ENCODE assay signal across 34 cellular contexts in genomic region chr1:205948886-205949285, GRCh38. TPM values are rescaled to one million over a fixed set of nuclear protein-coding genes. Genes with fewer than 3 reads are reported as not detected.
"Had no signal": no experiment of that assay in that cellular context is flagged by ENCODE, and none has a peak within 500 bp of the region (broad histone marks: within the 10 kb centered on the region; RNA-seq: fewer than 3 reads in every experiment).

No MANE protein-coding gene starts in this region.

- ATAC-seq: activated CD8-positive, alpha-beta T cell treated with anti-CD3 and anti-CD28 coated beads for 36 hours; activated naive CD4-positive, alpha-beta T cell treated with anti-CD3 and anti-CD28 coated beads, Interleukin-2, amount 50 U/mL, for 72 hours; activated T-cell treated with anti-CD3 and anti-CD28 coated beads, Interleukin-2, amount 50 U/mL, for 4 hours; activated T-cell treated with anti-CD3 and anti-CD28 coated beads, Interleukin-2, amount 50 U/mL, for 72 hours; activated T-helper 17 cell treated with anti-CD3 and anti-CD28 coated beads, Interleukin-2, amount 50 U/mL, for 72 hours; body of pancreas had no signal

- DNase-seq: activated B cell treated with CpG ODN at 0.5 μM for 24 hours; activated CD4-positive, alpha-beta memory T cell treated with anti-CD3 and anti-CD28 coated beads for 36 hours; activated CD4-positive, alpha-beta T cell treated with anti-CD3 and anti-CD28 coated beads for 4 hours; activated CD4-positive, alpha-beta T cell treated with anti-CD3 and anti-CD28 coated beads, Interleukin-2, amount 10 ng/mL, durations not matched to agents 24 days and 14 days; activated CD4-positive, alpha-beta T cell treated with anti-CD3 and anti-CD28 coated beads, Interleukin-2, amount 50 U/mL, for 1 hour; activated CD4-positive, alpha-beta T cell treated with anti-CD3 and anti-CD28 coated beads, Interleukin-2, amount 50 U/mL, for 4 hours; activated CD4-positive, CD25-positive, alpha-beta regulatory T cell treated with anti-CD3 and anti-CD28 coated beads, Interleukin-2, amount 50 U/mL, for 72 hours; activated CD8-positive, alpha-beta memory T cell treated with anti-CD3 and anti-CD28 coated beads, Interleukin-2, amount 50 U/mL, for 4 hours; activated CD8-positive, alpha-beta T cell treated with anti-CD3 and anti-CD28 coated beads for 36 hours; activated effector memory CD4-positive, alpha-beta T cell treated with anti-CD3 and anti-CD28 coated beads, Interleukin-2, amount 50 U/mL, for 16 hours; activated gamma-delta T cell treated with Interleukin-2 at 50 U/mL for 16 hours; activated naive CD4-positive, alpha-beta T cell; activated naive CD4-positive, alpha-beta T cell treated with anti-CD3 and anti-CD28 coated beads for 36 hours; activated naive CD4-positive, alpha-beta T cell treated with anti-CD3 and anti-CD28 coated beads, Interleukin-2, amount 50 U/mL, for 16 hours; activated naive CD8-positive, alpha-beta T cell treated with anti-CD3 and anti-CD28 coated beads for 36 hours; activated T-cell treated with anti-CD3 and anti-CD28 coated beads for 4 hours; activated T-cell treated with anti-CD3 and anti-CD28 coated beads, Interleukin-2, amount 50 U/mL, for 1 hour; activated T-cell treated with anti-CD3 and anti-CD28 coated beads, Interleukin-2, amount 50 U/mL, for 4 hours; activated T-cell treated with anti-CD3 and anti-CD28 coated beads, Interleukin-2, amount 50 U/mL, for 72 hours; adrenal gland; amniotic stem cell; body of pancreas; brain microvascular endothelial cell; central memory CD4-positive, alpha-beta T cell; T-helper 1 cell; T-helper 2 cell; T-helper 9 cell had no signal

- H3K27me3 ChIP-seq: adrenal gland, body of pancreas had no signal

- H3K36me3 ChIP-seq: adrenal gland, brain microvascular endothelial cell, breast epithelium had no signal

- H3K9me3 ChIP-seq: adrenal gland, body of pancreas, breast epithelium had no signal

- H3K27ac ChIP-seq: adrenal gland, brain microvascular endothelial cell, breast epithelium, VCaP had no signal

- H3K4me3 ChIP-seq: adrenal gland, body of pancreas, breast epithelium had no signal

- H3K4me1 ChIP-seq: adrenal gland had no signal

RNA-seq across cellular contexts. Expression of gene SLC26A9, which starts 5.6 kb away (rescaled TPM):
- total RNA-seq: activated B cell treated with CpG ODN at 0.5 μM for 24 hours; activated CD4-positive, alpha-beta memory T cell treated with anti-CD3 and anti-CD28 coated beads for 36 hours; activated CD4-positive, alpha-beta T cell treated with anti-CD3 and anti-CD28 coated beads, Interleukin-2, amount 10 ng/mL, durations not matched to agents 24 days and 14 days; activated CD8-positive, alpha-beta memory T cell treated with anti-CD3 and anti-CD28 coated beads for 36 hours; activated CD8-positive, alpha-beta T cell treated with anti-CD3 and anti-CD28 coated beads for 36 hours; activated naive CD4-positive, alpha-beta T cell treated with anti-CD3 and anti-CD28 coated beads for 36 hours; activated naive CD4-positive, alpha-beta T cell treated with anti-CD3 and anti-CD28 coated beads, Interleukin-2, amount 50 U/mL, for 72 hours; activated naive CD8-positive, alpha-beta T cell treated with anti-CD3 and anti-CD28 coated beads for 36 hours; activated T-cell treated with anti-CD3 and anti-CD28 coated beads, Interleukin-2, amount 50 U/mL, for 4 hours; activated T-cell treated with anti-CD3 and anti-CD28 coated beads, Interleukin-2, amount 50 U/mL, for 72 hours; activated T-helper 1 cell treated with anti-CD3 and anti-CD28 coated beads, Interleukin-12 subunit alpha, Interleukin-12 subunit beta, Interleukin-2, Interleukin-4 antibody, amounts not matched to agents 30 ng/mL and 10 ng/mL and 1 ng/mL, durations not matched to agents 14 hours and 24 hours and 36 hours; activated T-helper 17 cell treated with anti-CD3 and anti-CD28 coated beads, Interleukin-2, amount 50 U/mL, for 72 hours; astrocyte; breast epithelium had no signal

RNA-seq across cellular contexts. Expression of gene RAB7B, which starts 54.3 kb away (rescaled TPM):
- total RNA-seq: activated B cell treated with CpG ODN at 0.5 μM for 24 hours; activated CD4-positive, alpha-beta memory T cell treated with anti-CD3 and anti-CD28 coated beads for 36 hours; activated CD4-positive, alpha-beta T cell treated with anti-CD3 and anti-CD28 coated beads, Interleukin-2, amount 10 ng/mL, durations not matched to agents 24 days and 14 days; activated CD8-positive, alpha-beta memory T cell treated with anti-CD3 and anti-CD28 coated beads for 36 hours; activated CD8-positive, alpha-beta T cell treated with anti-CD3 and anti-CD28 coated beads for 36 hours; activated naive CD4-positive, alpha-beta T cell treated with anti-CD3 and anti-CD28 coated beads for 36 hours; activated naive CD4-positive, alpha-beta T cell treated with anti-CD3 and anti-CD28 coated beads, Interleukin-2, amount 50 U/mL, for 72 hours; activated naive CD8-positive, alpha-beta T cell treated with anti-CD3 and anti-CD28 coated beads for 36 hours; activated T-cell treated with anti-CD3 and anti-CD28 coated beads, Interleukin-2, amount 50 U/mL, for 72 hours; activated T-helper 1 cell treated with anti-CD3 and anti-CD28 coated beads, Interleukin-12 subunit alpha, Interleukin-12 subunit beta, Interleukin-2, Interleukin-4 antibody, amounts not matched to agents 30 ng/mL and 10 ng/mL and 1 ng/mL, durations not matched to agents 14 hours and 24 hours and 36 hours; activated T-helper 17 cell treated with anti-CD3 and anti-CD28 coated beads, Interleukin-2, amount 50 U/mL, for 72 hours had no signal
